Comparison of ENCODE assay signal across 8 cellular contexts in the genomic region with DNA sequence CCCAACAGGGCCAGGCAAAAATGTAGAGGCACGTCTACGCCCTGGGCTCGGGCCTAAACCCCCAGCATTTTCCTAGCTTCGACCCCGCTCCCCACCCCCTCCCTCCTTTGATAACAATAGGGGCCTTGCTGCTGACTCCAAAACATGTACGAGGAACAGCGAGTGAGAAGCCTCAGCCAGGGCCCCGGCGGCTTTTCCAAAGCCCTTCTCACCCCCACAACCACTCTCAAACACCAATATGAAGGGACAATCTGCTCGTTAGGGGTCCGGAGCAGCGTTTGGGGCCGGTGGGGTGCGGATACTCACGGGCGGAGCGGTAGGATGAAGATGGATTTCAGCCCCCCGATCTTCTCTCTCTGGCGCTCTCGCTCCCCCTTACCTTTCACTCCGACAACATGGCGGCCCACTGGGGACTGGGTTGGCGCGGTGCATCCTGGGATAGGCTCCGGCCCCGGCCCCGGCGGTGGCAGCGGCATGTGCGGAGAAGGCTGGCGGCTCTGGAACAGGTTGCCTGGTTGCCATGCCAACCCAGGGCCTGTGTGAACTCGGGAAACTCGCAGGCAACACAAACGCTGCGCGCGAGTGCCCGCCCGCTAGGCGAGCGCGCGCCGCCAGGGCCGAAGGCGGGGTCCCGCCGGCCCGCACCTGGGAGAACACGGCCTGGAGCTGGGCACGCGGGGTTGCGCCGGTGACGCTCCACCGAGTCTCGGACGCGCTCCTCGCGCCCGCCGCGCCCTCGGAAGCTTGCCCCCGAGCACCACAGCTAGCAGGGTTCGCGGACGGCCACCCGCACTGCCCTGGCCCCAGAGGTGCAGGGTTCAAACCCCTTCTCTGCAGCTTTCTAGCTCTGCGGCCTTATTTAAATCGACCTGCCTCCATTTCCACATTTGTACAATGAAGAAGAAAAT. TPM values are rescaled to one million over a fixed set of nuclear protein-coding genes. Genes with fewer than 3 reads are reported as not detected.
DNase-seq lines count a peak whose midpoint lies in the region; ATAC-seq and TF ChIP-seq lines count a peak whose summit lies in the region.

Gene PUM1 (minus strand): TSS at position 408 of the 908 bp plus-strand sequence. CDS start 6,151 bp downstream, outside the sequence.

- no peaks in the 10 kb centered on the region for H3K27me3 ChIP-seq in dorsolateral prefrontal cortex

- ATAC-seq in GM19397 (IDR thresholded peaks at IDR 0.05; ENCODE audit: unreplicated experiment) (peak; percentile 93), HG03571 (IDR thresholded peaks at IDR 0.05; ENCODE audit: unreplicated experiment) (peak; percentile 83)

- WGBS in lower leg skin, 2 donors, result 0 to 1% methylated on average over 26 to 67 of the region's 72 CpGs

- peak within 1 kb of the TSS; percentile 98 for H3K4me3 Mint-ChIP-seq in activated CD4-positive, alpha-beta memory T cell treated with anti-CD3 and anti-CD28 coated beads for 36 hours

- peak in 41 of 56 donors; percentile 4 to 62 (median 29) for TF ChIP-seq CTCF in dorsolateral prefrontal cortex (IDR thresholded peaks at IDR 0.05 in 54 of 56, conservative IDR thresholded peaks at IDR 0.05 in 2 of 56; ENCODE audit: low read depth in 1 of 56, partially characterized antibody in 56 of 56)
- no peak for TF ChIP-seq CTCF in lower leg skin (IDR thresholded peaks at IDR 0.05)

- H3K27ac Mint-ChIP-seq in activated CD4-positive, alpha-beta memory T cell treated with anti-CD3 and anti-CD28 coated beads for 36 hours, result peak within 1 kb of the TSS; percentile 100

- peaks cover 2% of the 10 kb centered on the region for H3K27me3 Mint-ChIP-seq in activated CD4-positive, alpha-beta memory T cell treated with anti-CD3 and anti-CD28 coated beads for 36 hours

- intact Hi-C loops in activated CD4-positive, alpha-beta memory T cell treated with anti-CD3 and anti-CD28 coated beads for 36 hours (cut with micrococcal nuclease), result loop anchor here (1.0 to 2.0 kb wide), 4 partner anchors 11 to 347 kb away; partner anchors contain the start of genes SNRNP40 and ZCCHC17
- intact Hi-C loops in dorsolateral prefrontal cortex (cut with DNase I), result loop anchor here (10.0 kb wide), 6 partner anchors 81 to 261 kb away; partner anchors contain the start of genes SNRNP40 (in 1 of the 2) and ZCCHC17 (in 1 of the 2)
- intact Hi-C loops in lower leg skin (cut with DNase I; ENCODE audit: low total_unique reads), result no loop called here

- H3K9me3 Mint-ChIP-seq in activated CD4-positive, alpha-beta memory T cell treated with anti-CD3 and anti-CD28 coated beads for 36 hours, result no peaks in the 10 kb centered on the region

- POLR2A ChIA-PET in activated CD4-positive, alpha-beta memory T cell treated with anti-CD3 and anti-CD28 coated beads for 36 hours (lab: Charles Lee), result interaction anchor here (0.6 to 2.2 kb wide), 5 partner anchors 9 to 56 kb away, joined by 3 to 13 read pairs (median 6); no protein-coding TSS in a partner anchor

- H3K27ac ChIP-seq in dorsolateral prefrontal cortex, result peak within 1 kb of the TSS; percentile 79 to 99 (median 95)

- peak; percentile 98 for DNase-seq in CD1c-positive myeloid dendritic cell (ENCODE audit: extremely low spot score)
- peak; percentile 100 for DNase-seq in NCI-H82 (lab: John Stamatoyannopoulos, UW)
- peak; percentile 99 for DNase-seq in activated CD4-positive, alpha-beta memory T cell treated with anti-CD3 and anti-CD28 coated beads for 36 hours
- peak; percentile 91 to 98 (median 96) for DNase-seq in dorsolateral prefrontal cortex
- DNase-seq in lower leg skin (ENCODE audit: low spot score in 2 of 2), result peak; percentile 96 to 99
- peak; percentile 98 to 99 for DNase-seq in stimulated activated CD4-positive, alpha-beta T cell treated with anti-CD3 and anti-CD28 coated beads, Interleukin-4, amount 100 ng/mL, for 48 hours (ENCODE audit: low read depth in 2 of 2)

- peaks cover 22% of the 10 kb centered on the region for H3K4me1 Mint-ChIP-seq in activated CD4-positive, alpha-beta memory T cell treated with anti-CD3 and anti-CD28 coated beads for 36 hours (ENCODE audit: low read depth)

- CTCF ChIA-PET in activated CD4-positive, alpha-beta memory T cell treated with anti-CD3 and anti-CD28 coated beads for 36 hours (lab: Charles Lee), result interaction anchor here (0.7 to 1.2 kb wide), 2 partner anchors 69 to 329 kb away, joined by 3 read pairs; no protein-coding TSS in a partner anchor

- H3K4me3 ChIP-seq in dorsolateral prefrontal cortex (peak within 1 kb of the TSS; percentile 60 to 92 (median 79)), lower leg skin (ENCODE audit: low read depth, poor library complexity, severe bottlenecking) (peak within 1 kb of the TSS; percentile 58)

- TF ChIP-seq POLR2A in lower leg skin (IDR thresholded peaks at IDR 0.05), result peak in 1 of 2 donors; percentile 62

- H3K36me3 Mint-ChIP-seq in activated CD4-positive, alpha-beta memory T cell treated with anti-CD3 and anti-CD28 coated beads for 36 hours, result peaks cover 12% of the 10 kb centered on the region

RNA-seq across cellular contexts. Expression of gene PUM1, which starts in this region (rescaled TPM):
- 10 to 100 TPM; 77.8 to 80.5 TPM for total RNA-seq in activated CD4-positive, alpha-beta memory T cell treated with anti-CD3 and anti-CD28 coated beads for 36 hours
- 100 to 1,000 TPM in 119 of 120 experiments, 10 to 100 TPM in 1; 99.6 to 180 (median 142) TPM for total RNA-seq in dorsolateral prefrontal cortex
- total RNA-seq in lower leg skin, result 100 to 1,000 TPM in 3 of 4 donors, 10 to 100 TPM in 1; 83.2 to 118 (median 106) TPM

Comparison
In these comparisons a context has a peak if more than half of its experiments do, and no peak if none do; other contexts are left out.
1. Peak in every context shown above with its lines: DNase-seq, ATAC-seq, H3K4me3 ChIP-seq and H3K27ac ChIP-seq.
2. CTCF ChIP-seq: peak in dorsolateral prefrontal cortex (41 of 56); none in lower leg skin (0 of 3).